Comparison of ENCODE assay signal across 19 cellular contexts in genomic region chr3:4928277-4928789, GRCh38. TPM values are rescaled to one million over a fixed set of nuclear protein-coding genes. Genes with fewer than 3 reads are reported as not detected.
DNase-seq lines count a peak whose midpoint lies in the region; ATAC-seq and TF ChIP-seq lines count a peak whose summit lies in the region.
"Had no signal": no experiment of that assay in that cellular context is flagged by ENCODE, and none has a peak within 500 bp of the region (broad histone marks: within the 10 kb centered on the region; RNA-seq: fewer than 3 reads in every experiment).

No MANE protein-coding gene starts in this region.

- peaks cover 2% of the 10 kb centered on the region for H3K36me3 Mint-ChIP-seq in central memory CD8-positive, alpha-beta T cell (ENCODE audit: insufficient read depth)
- H3K36me3 Mint-ChIP-seq in stimulated activated naive B cell treated with anti-CD40 and anti-IgM and Interleukin-4, amounts not matched to agents 10 μg/mL and 1 μg/mL and 100 μg/mL, for 72 hours = no peaks in the 10 kb centered on the region

- H3K9me3 ChIP-seq in right atrium auricular region = no peaks in the 10 kb centered on the region
- H3K9me3 ChIP-seq: mucosa of descending colon, tibial nerve had no signal

- intact Hi-C loops in Right ventricle myocardium inferior (cut with DNase I) = no loop called here

- H3K27me3 ChIP-seq in right atrium auricular region = no peaks in the 10 kb centered on the region
- H3K27me3 ChIP-seq: tibial nerve had no signal

- ATAC-seq in Right ventricle myocardium inferior (peak; percentile 67), HG02852 (IDR thresholded peaks at IDR 0.05; ENCODE audit: unreplicated experiment) (peak; percentile 20)
- ATAC-seq in central memory CD8-positive, alpha-beta T cell (replicated peaks; ENCODE audit: extremely low read depth, poor library complexity, severe bottlenecking) = no peak
- ATAC-seq in stimulated activated naive B cell treated with anti-CD40 and anti-IgM and Interleukin-4, amounts not matched to agents 10 μg/mL and 1 μg/mL and 100 μg/mL, for 72 hours (replicated peaks) = peak; percentile 7 to 12
- ATAC-seq: HCT116, mucosa of descending colon had no signal

- H3K4me1 Mint-ChIP-seq in central memory CD8-positive, alpha-beta T cell = peaks cover 11% of the 10 kb centered on the region
- H3K4me1 Mint-ChIP-seq in stimulated activated naive B cell treated with anti-CD40 and anti-IgM and Interleukin-4, amounts not matched to agents 10 μg/mL and 1 μg/mL and 100 μg/mL, for 72 hours = peaks cover 13 to 17% of the 10 kb centered on the region in 2 donors

- H3K27me3 Mint-ChIP-seq in central memory CD8-positive, alpha-beta T cell = no peaks in the 10 kb centered on the region
- H3K27me3 Mint-ChIP-seq in stimulated activated naive B cell treated with anti-CD40 and anti-IgM and Interleukin-4, amounts not matched to agents 10 μg/mL and 1 μg/mL and 100 μg/mL, for 72 hours = peaks cover 0 to 5% of the 10 kb centered on the region in 2 donors

- H3K4me3 Mint-ChIP-seq in central memory CD8-positive, alpha-beta T cell = no peak overlapping the region
- H3K4me3 Mint-ChIP-seq in stimulated activated naive B cell treated with anti-CD40 and anti-IgM and Interleukin-4, amounts not matched to agents 10 μg/mL and 1 μg/mL and 100 μg/mL, for 72 hours = no peak overlapping the region
- H3K4me3 Mint-ChIP-seq: activated naive CD4-positive, alpha-beta T cell treated with anti-CD3 and anti-CD28 coated beads for 36 hours had no signal

- H3K27ac Mint-ChIP-seq in central memory CD8-positive, alpha-beta T cell (ENCODE audit: low read depth) = peak overlapping the region; percentile 79
- H3K27ac Mint-ChIP-seq in stimulated activated naive B cell treated with anti-CD40 and anti-IgM and Interleukin-4, amounts not matched to agents 10 μg/mL and 1 μg/mL and 100 μg/mL, for 72 hours = no peak overlapping the region

- no peaks in the 10 kb centered on the region for H3K4me1 ChIP-seq in right atrium auricular region
- H3K4me1 ChIP-seq: parathyroid adenoma, tibial nerve had no signal

- H3K9me3 Mint-ChIP-seq in central memory CD8-positive, alpha-beta T cell = no peaks in the 10 kb centered on the region
- no peaks in the 10 kb centered on the region for H3K9me3 Mint-ChIP-seq in stimulated activated naive B cell treated with anti-CD40 and anti-IgM and Interleukin-4, amounts not matched to agents 10 μg/mL and 1 μg/mL and 100 μg/mL, for 72 hours
- H3K9me3 Mint-ChIP-seq: activated naive CD4-positive, alpha-beta T cell treated with anti-CD3 and anti-CD28 coated beads for 36 hours had no signal

- no peak for DNase-seq in Right ventricle myocardium inferior (ENCODE audit: missing footprints)
- DNase-seq in right atrium auricular region (ENCODE audit: low spot score) = no peak
- no peak for DNase-seq in central memory CD8-positive, alpha-beta T cell (ENCODE audit: low spot score in 2 of 2)
- no peak for DNase-seq in stimulated activated naive B cell treated with anti-CD40 and anti-IgM and Interleukin-4, amounts not matched to agents 10 μg/mL and 1 μg/mL and 100 μg/mL, for 72 hours
- DNase-seq in NCI-H1417 (lab: John Stamatoyannopoulos, UW) = no peak
- no peak for DNase-seq in COLO668 (lab: John Stamatoyannopoulos, UW; ENCODE audit: unreplicated experiment)
- DNase-seq in NCI-H2029 treated with DMSO at 0.1 percent for 48 hours (lab: John Stamatoyannopoulos, UW) = no peak
- DNase-seq: left cardiac atrium; mucosa of descending colon; NCI-H1930; NCI-H526; PC-9; stimulated activated CD4-positive, alpha-beta T cell treated with anti-CD3 and anti-CD28 coated beads, Interleukin-4, amount 100 ng/mL, for 4 hours had no signal

- no peak overlapping the region for H3K27ac ChIP-seq in right atrium auricular region
- H3K27ac ChIP-seq: parathyroid adenoma, PC-9 had no signal

- TF ChIP-seq CTCF in right atrium auricular region (IDR thresholded peaks at IDR 0.05) = no peak

- no peak overlapping the region for H3K4me3 ChIP-seq in right atrium auricular region
- H3K4me3 ChIP-seq: mucosa of descending colon, PC-9, skin epidermis, tibial nerve had no signal

- no peaks in the 10 kb centered on the region for H3K36me3 ChIP-seq in right atrium auricular region
- H3K36me3 ChIP-seq: tibial nerve had no signal

RNA-seq across cellular contexts. Expression of gene BHLHE40, which starts 50.9 kb away (rescaled TPM):
- 26.9 TPM for total RNA-seq in Right ventricle myocardium inferior
- total RNA-seq in right atrium auricular region = 10 to 100 TPM; 32.3 to 49.5 TPM
